ENCODE assay signal across 8 cellular contexts in genomic region chr9:83956288-83957028, GRCh38. TPM values are rescaled to one million over a fixed set of nuclear protein-coding genes. Genes with fewer than 3 reads are reported as not detected.
DNase-seq lines count a peak whose midpoint lies in the region; ATAC-seq and TF ChIP-seq lines count a peak whose summit lies in the region.

No MANE protein-coding gene starts in this region.

- H3K4me2 ChIP-seq in DOHH2 (ENCODE audit: low read length) (peak overlapping the region; percentile 97), skeletal muscle satellite cell (ENCODE audit: low read length) (peak overlapping the region; percentile 94)

- no peak for TF ChIP-seq RAD21 in Ishikawa (IDR thresholded peaks at IDR 0.05; ENCODE audit: low read depth)

- ATAC-seq in GM21515 (IDR thresholded peaks at IDR 0.05; ENCODE audit: unreplicated experiment): peak; percentile 88

- TF ChIP-seq EP300 in Ishikawa (IDR thresholded peaks at IDR 0.05; ENCODE audit: borderline replicate concordance): no peak

- H3K9me3 ChIP-seq in DOHH2 (ENCODE audit: control insufficient read depth, insufficient read depth, low read length) (no peaks in the 10 kb centered on the region), iPS-18c (ENCODE audit: control insufficient read depth, insufficient read depth, low read length) (no peaks in the 10 kb centered on the region), skeletal muscle satellite cell (replicated peaks; ENCODE audit: low read length) (no peaks in the 10 kb centered on the region)

- peak; percentile 75 for DNase-seq in astrocyte of the hippocampus (ENCODE audit: low read depth, low spot score)
- no peak for DNase-seq in Kasumi-1 (lab: John Stamatoyannopoulos, UW)

- peaks cover 5% of the 10 kb centered on the region for H3K36me3 Mint-ChIP-seq in T-helper 1 cell treated with Interleukin-12 subunit alpha and Interleukin-12 subunit beta and Interleukin-4 antibody, amounts not matched to agents 30 μg/mL and 1 μg/mL, for 36 hours (ENCODE audit: low read depth)

- H3F3A ChIP-seq in DOHH2 (ENCODE audit: control insufficient read depth, insufficient read depth): peaks cover 5% of the 10 kb centered on the region; the same call in 1 of the 2 replicates

- H3K9ac ChIP-seq in skeletal muscle satellite cell (ENCODE audit: low read depth, low read length): peak overlapping the region; percentile 90

- H3K27ac ChIP-seq in DOHH2 (ENCODE audit: low read depth, low read length): peak overlapping the region; percentile 47

- no peaks in the 10 kb centered on the region for H3K9me3 Mint-ChIP-seq in T-helper 1 cell treated with Interleukin-12 subunit alpha and Interleukin-12 subunit beta and Interleukin-4 antibody, amounts not matched to agents 30 μg/mL and 1 μg/mL, for 36 hours

- no peaks in the 10 kb centered on the region for H4K20me1 ChIP-seq in DOHH2 (ENCODE audit: control insufficient read depth, insufficient read depth, low read depth, low read length)

- H3K27me3 Mint-ChIP-seq in T-helper 1 cell treated with Interleukin-12 subunit alpha and Interleukin-12 subunit beta and Interleukin-4 antibody, amounts not matched to agents 30 μg/mL and 1 μg/mL, for 36 hours (ENCODE audit: low read depth): no peaks in the 10 kb centered on the region

- H3K4me3 Mint-ChIP-seq in T-helper 1 cell treated with Interleukin-12 subunit alpha and Interleukin-12 subunit beta and Interleukin-4 antibody, amounts not matched to agents 30 μg/mL and 1 μg/mL, for 36 hours: peak overlapping the region; percentile 93

- H3K4me3 ChIP-seq in DOHH2 (ENCODE audit: low read length): peak overlapping the region; percentile 93
- H3K4me3 ChIP-seq in iPS-18c (ENCODE audit: insufficient read depth, low read depth, low read length): peak overlapping the region; percentile 80
- H3K4me3 ChIP-seq in skeletal muscle satellite cell (ENCODE audit: low read length): peak overlapping the region; percentile 81

- H3K4me1 ChIP-seq in DOHH2 (ENCODE audit: control insufficient read depth, low read length) (peaks cover 20% of the 10 kb centered on the region), skeletal muscle satellite cell (ENCODE audit: control insufficient read depth, insufficient read depth, low read length) (peaks cover 34% of the 10 kb centered on the region)

- H3K27me3 ChIP-seq in DOHH2 (ENCODE audit: control insufficient read depth, low read length) (no peaks in the 10 kb centered on the region), skeletal muscle satellite cell (ENCODE audit: control insufficient read depth, insufficient read depth, low read length) (no peaks in the 10 kb centered on the region)

- H3K36me3 ChIP-seq in DOHH2 (ENCODE audit: control insufficient read depth, low read length) (peaks cover 17% of the 10 kb centered on the region), skeletal muscle satellite cell (ENCODE audit: insufficient read depth, low read length) (no peaks in the 10 kb centered on the region)

- H3K9me2 ChIP-seq in DOHH2 (replicated peaks; ENCODE audit: control insufficient read depth, low read length): no peaks in the 10 kb centered on the region

- H3K4me1 Mint-ChIP-seq in T-helper 1 cell treated with Interleukin-12 subunit alpha and Interleukin-12 subunit beta and Interleukin-4 antibody, amounts not matched to agents 30 μg/mL and 1 μg/mL, for 36 hours (ENCODE audit: low read depth): peaks cover 12% of the 10 kb centered on the region

- peak overlapping the region; percentile 97 for H3K27ac Mint-ChIP-seq in T-helper 1 cell treated with Interleukin-12 subunit alpha and Interleukin-12 subunit beta and Interleukin-4 antibody, amounts not matched to agents 30 μg/mL and 1 μg/mL, for 36 hours

- no peak for TF ChIP-seq CTCF in DOHH2 (IDR thresholded peaks at IDR 0.05; ENCODE audit: low read depth, low read length, poor library complexity, severe bottlenecking)

- H3K79me2 ChIP-seq in DOHH2 (ENCODE audit: control insufficient read depth, low read length): peaks cover 13% of the 10 kb centered on the region

TF ChIP-seq in Ishikawa, 13 proteins besides CTCF, POLR2A, EP300 and RAD21:
- TF ChIP-seq ZBTB7A (IDR thresholded peaks at IDR 0.05; ENCODE audit: low read depth): peak; percentile 90; the same call in 1 of the 2 replicates
- no peak for TF ChIP-seq USF1 (IDR thresholded peaks at IDR 0.05)
- no peak for TF ChIP-seq TEAD4 (IDR thresholded peaks at IDR 0.05)
- no peak for TF ChIP-seq TCF12 (IDR thresholded peaks at IDR 0.05; ENCODE audit: low read depth)
- TF ChIP-seq NFIC (IDR thresholded peaks at IDR 0.05): no peak
- no peak for TF ChIP-seq EGR1 (IDR thresholded peaks at IDR 0.05)
- no peak for TF ChIP-seq REST (IDR thresholded peaks at IDR 0.05; ENCODE audit: low read depth)
- peak; percentile 32; the same call in 1 of the 2 replicates for TF ChIP-seq MAX (IDR thresholded peaks at IDR 0.05)
- TF ChIP-seq TAF1 (IDR thresholded peaks at IDR 0.05; ENCODE audit: low read depth): peak; percentile 88
- TF ChIP-seq CEBPB (IDR thresholded peaks at IDR 0.05): peak; percentile 6; the same call in 1 of the 2 replicates
- TF ChIP-seq YY1 (IDR thresholded peaks at IDR 0.05; ENCODE audit: low read depth): 0 out of 2 replicates have a peak, but pooled peaks have one; percentile 6
- TF ChIP-seq CREB1 (IDR thresholded peaks at IDR 0.05; ENCODE audit: low read depth): no peak
- TF ChIP-seq FOXM1 (IDR thresholded peaks at IDR 0.05; ENCODE audit: borderline replicate concordance, low read depth): no peak

RNA-seq across cellular contexts. Expression of gene HNRNPK, which starts 23.6 kb away (rescaled TPM):
- total RNA-seq in skeletal muscle satellite cell (2012; rRNA removed): 440 and 471 TPM in 2 replicates

RNA-seq across cellular contexts. Expression of gene RMI1, which starts 24.1 kb away (rescaled TPM):
- total RNA-seq in skeletal muscle satellite cell (2012; rRNA removed): 9.4 and 11.4 TPM in 2 replicates

RNA-seq across cellular contexts. Expression of gene KIF27, which starts 35.2 kb away (rescaled TPM):
- total RNA-seq in skeletal muscle satellite cell (2012; rRNA removed): 2.5 and 2.6 TPM in 2 replicates
